ENCODE assay signal across 13 cellular contexts in the genomic region with DNA sequence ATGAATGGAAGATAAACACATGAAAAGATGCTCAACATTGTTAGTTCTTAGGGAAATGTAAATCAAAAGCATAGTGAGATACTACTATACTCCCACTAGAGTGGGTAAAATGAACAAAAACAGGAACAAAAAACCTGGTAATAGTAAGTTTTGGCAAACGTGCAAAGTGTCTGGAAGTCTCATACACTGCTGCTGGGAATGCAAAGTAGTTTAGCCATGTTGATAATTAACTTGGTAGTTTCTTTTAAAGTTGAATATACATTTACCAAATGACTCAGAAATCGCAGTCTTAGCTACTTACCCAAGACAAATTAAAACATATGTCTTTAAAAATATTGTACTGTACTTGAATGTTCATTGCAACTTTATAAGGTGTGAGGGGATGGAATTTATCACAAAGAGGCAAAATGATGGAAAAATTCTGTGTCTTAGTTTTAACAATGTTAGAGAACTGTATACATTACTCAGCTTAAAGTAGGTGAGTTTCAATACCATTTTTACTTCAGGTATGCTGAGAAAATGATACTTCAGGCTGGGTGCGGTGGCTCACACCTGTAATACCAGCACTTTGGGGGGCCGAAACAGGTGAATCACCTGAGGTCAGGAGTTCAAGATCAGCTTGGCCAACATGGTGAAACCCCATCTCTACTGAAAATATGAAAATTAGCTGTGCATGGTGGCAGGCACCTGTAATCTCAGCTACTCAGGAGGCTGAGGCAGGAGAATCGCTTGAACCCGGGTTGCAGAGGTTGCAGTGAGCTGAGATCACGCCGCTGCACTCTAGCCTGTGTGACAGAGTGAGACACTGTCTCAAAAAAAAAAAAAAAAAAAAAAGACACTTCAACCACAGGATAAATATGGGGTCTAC.
DNase-seq lines count a peak whose midpoint lies in the region; ATAC-seq and TF ChIP-seq lines count a peak whose summit lies in the region.
"Had no signal": no experiment of that assay in that cellular context is flagged by ENCODE, and none has a peak within 500 bp of the region (broad histone marks: within the 10 kb centered on the region; RNA-seq: fewer than 3 reads in every experiment).

No MANE protein-coding gene starts in this region.

- no peaks in the 10 kb centered on the region for H3K4me1 Mint-ChIP-seq in glutamatergic neuron (ENCODE audit: low read depth, unreplicated experiment)
- H3K4me1 Mint-ChIP-seq: activated B cell treated with CpG ODN at 0.5 μM for 24 hours had no signal

- 0 out of 2 replicates have a peak, but pooled peaks cover 4% of the 10 kb centered on the region for H3K9me3 ChIP-seq in OCI-LY3 (ENCODE audit: insufficient read depth, low read length)

- no peaks in the 10 kb centered on the region for H3K36me3 Mint-ChIP-seq in glutamatergic neuron (ENCODE audit: unreplicated experiment)

- H3K27ac Mint-ChIP-seq in glutamatergic neuron (ENCODE audit: unreplicated experiment) = no peak overlapping the region
- H3K27ac Mint-ChIP-seq: activated B cell treated with CpG ODN at 0.5 μM for 24 hours had no signal

- H3K4me2 ChIP-seq in OCI-LY3 (ENCODE audit: low read length) = peak overlapping the region; percentile 67
- H3K4me2 ChIP-seq: BLaER1 treated with 17β-estradiol and CSF1 and Interleukin-3, amounts not matched to agents 10 nM and 100 nM had no signal

- H3K36me3 ChIP-seq in OCI-LY3 (replicated peaks; ENCODE audit: low read depth, low read length) = peaks cover 4% of the 10 kb centered on the region
- H3K36me3 ChIP-seq: BLaER1 treated with 17β-estradiol and CSF1 and Interleukin-3, amounts not matched to agents 10 nM and 100 nM had no signal

- H3K27me3 Mint-ChIP-seq in glutamatergic neuron (ENCODE audit: unreplicated experiment) = no peaks in the 10 kb centered on the region
- H3K27me3 Mint-ChIP-seq: activated B cell treated with CpG ODN at 0.5 μM for 24 hours had no signal

- H3K4me3 Mint-ChIP-seq in glutamatergic neuron (ENCODE audit: unreplicated experiment) = no peak overlapping the region
- H3K4me3 Mint-ChIP-seq: activated B cell treated with CpG ODN at 0.5 μM for 24 hours had no signal

- no peaks in the 10 kb centered on the region for H3K27me3 ChIP-seq in OCI-LY3 (ENCODE audit: low read depth, low read length)
- H3K27me3 ChIP-seq: BLaER1 treated with 17β-estradiol and CSF1 and Interleukin-3, amounts not matched to agents 10 nM and 100 nM had no signal

- peak overlapping the region; percentile 42 for H3K4me3 ChIP-seq in OCI-LY3 (ENCODE audit: low read length)
- H3K4me3 ChIP-seq: BLaER1 treated with 17β-estradiol and CSF1 and Interleukin-3, amounts not matched to agents 10 nM and 100 nM had no signal

- ATAC-seq in GM18870 (IDR thresholded peaks at IDR 0.05; ENCODE audit: unreplicated experiment) (peak; percentile 91), GM21528 (IDR thresholded peaks at IDR 0.05; ENCODE audit: low FRiP score, unreplicated experiment) (peak; percentile 90), HG03060 (IDR thresholded peaks at IDR 0.05; ENCODE audit: low read depth, unreplicated experiment) (peak; percentile 94)
- ATAC-seq: HCT116 had no signal

- TF ChIP-seq CTCF in OCI-LY3 (IDR thresholded peaks at IDR 0.05; ENCODE audit: low read depth, low read length) (no peak), glutamatergic neuron (IDR thresholded peaks at IDR 0.05; ENCODE audit: partially characterized antibody, unreplicated experiment) (no peak)

- H3K9ac ChIP-seq in OCI-LY3 (ENCODE audit: low read length) = peak overlapping the region; percentile 50; the same call in 1 of the 2 replicates
- H3K9ac ChIP-seq: BLaER1 treated with 17β-estradiol and CSF1 and Interleukin-3, amounts not matched to agents 10 nM and 100 nM had no signal

- peak overlapping the region; percentile 100 for H3K27ac ChIP-seq in OCI-LY3 (ENCODE audit: low read length)
- H3K27ac ChIP-seq: BLaER1 treated with 17β-estradiol and CSF1 and Interleukin-3, amounts not matched to agents 10 nM and 100 nM had no signal

- no peaks in the 10 kb centered on the region for H4K20me1 ChIP-seq in OCI-LY3 (ENCODE audit: insufficient read depth, low read length)
- H4K20me1 ChIP-seq: BLaER1 treated with 17β-estradiol and CSF1 and Interleukin-3, amounts not matched to agents 10 nM and 100 nM had no signal

- no peaks in the 10 kb centered on the region for H3K9me3 Mint-ChIP-seq in glutamatergic neuron (ENCODE audit: unreplicated experiment)

- no peak overlapping the region for H2AFZ ChIP-seq in OCI-LY3 (ENCODE audit: low read depth, low read length)

- H3K4me1 ChIP-seq in OCI-LY3 (ENCODE audit: low read length) = peaks cover 41% of the 10 kb centered on the region
- H3K4me1 ChIP-seq: BLaER1 treated with 17β-estradiol and CSF1 and Interleukin-3, amounts not matched to agents 10 nM and 100 nM had no signal

- no peaks in the 10 kb centered on the region for H3K79me2 ChIP-seq in OCI-LY3 (ENCODE audit: low read length)

- no peak for DNase-seq in glutamatergic neuron
- no peak for DNase-seq in SKM-1 (lab: John Stamatoyannopoulos, UW; ENCODE audit: unreplicated experiment)
- no peak for DNase-seq in activated CD8-positive, alpha-beta memory T cell treated with anti-CD3 and anti-CD28 coated beads, Interleukin-2, amount 50 U/mL, for 4 hours
- DNase-seq in activated CD4-positive, alpha-beta T cell treated with anti-CD3 and anti-CD28 coated beads, Interleukin-2, amount 50 U/mL, for 4 hours = no peak
- DNase-seq: activated B cell treated with CpG ODN at 0.5 μM for 24 hours; activated effector memory CD4-positive, alpha-beta T cell treated with Interleukin-2 at 50 U/mL for 16 hours; Right ventricle myocardium superior had no signal
